8 cellular contexts compared by ENCODE assay signal in genomic region chr5:95620870-95621838, GRCh38. TPM values are rescaled to one million over a fixed set of nuclear protein-coding genes. Genes with fewer than 3 reads are reported as not detected.
A peak's percentile ranks its signal among the peaks of the same experiment; 100 is the strongest.
DNase-seq lines count a peak whose midpoint lies in the region; ATAC-seq and TF ChIP-seq lines count a peak whose summit lies in the region.

No MANE protein-coding gene starts in this region.

- no peak for TF ChIP-seq POLR2A in prostate gland (IDR thresholded peaks at IDR 0.05)

- peak; percentile 38 for ATAC-seq in HG02938 (IDR thresholded peaks at IDR 0.05; ENCODE audit: unreplicated experiment)
- ATAC-seq in Right ventricle myocardium superior (ENCODE audit: poor library complexity), result peak; percentile 74

- peak overlapping the region; percentile 39 to 50 for H3K4me3 ChIP-seq in prostate gland

- DNase-seq in NCI-H2196 (lab: John Stamatoyannopoulos, UW; ENCODE audit: unreplicated experiment) (peak; percentile 26), NCI-H2196 treated with DMSO at 0.1 percent for 48 hours (lab: John Stamatoyannopoulos, UW; ENCODE audit: unreplicated experiment) (no peak), NOMO-1 (lab: John Stamatoyannopoulos, UW; ENCODE audit: unreplicated experiment in 2 of 2) (peak; percentile 34 to 42), Right ventricle myocardium superior (peak; percentile 55), prostate gland (ENCODE audit: low spot score) (no peak), NK-92 (lab: John Stamatoyannopoulos, UW; ENCODE audit: unreplicated experiment) (no peak)
- peak; percentile 47 for DNase-seq in activated effector memory CD4-positive, alpha-beta T cell treated with Interleukin-2 at 50 U/mL for 16 hours

- H3K27me3 ChIP-seq in prostate gland (replicated peaks; ENCODE audit: insufficient read depth), result no peaks in the 10 kb centered on the region

- H3K4me1 ChIP-seq in prostate gland (replicated peaks), result no peaks in the 10 kb centered on the region

- peak overlapping the region; percentile 65 to 70 for H3K27ac ChIP-seq in prostate gland

- H3K36me3 ChIP-seq in prostate gland, result no peaks in the 10 kb centered on the region

- 6% methylated on average over 44 of the region's 92 CpGs for WGBS in prostate gland

- TF ChIP-seq CTCF in prostate gland (IDR thresholded peaks at IDR 0.05), result peak in 1 of 4 experiments; percentile 25

- H3K9me3 ChIP-seq in prostate gland, result no peaks in the 10 kb centered on the region

- intact Hi-C loops in Right ventricle myocardium superior (cut with DNase I) (no loop called here), prostate gland (cut with DNase I) (no loop called here)

RNA-seq across cellular contexts. Expression of gene GPR150, which starts 1.3 kb away (rescaled TPM):
- total RNA-seq in Right ventricle myocardium superior (not detected), prostate gland (1 to 10 TPM in 1 of 2 donors, under 1 TPM in 1; 0.51 to 3.0 TPM)

RNA-seq across cellular contexts. Expression of gene RFESD, which starts 25.4 kb away (rescaled TPM):
- total RNA-seq in Right ventricle myocardium superior (5.1 TPM), prostate gland (10 to 100 TPM in 1 of 2 donors, 1 to 10 TPM in 1; 4.0 to 14.8 TPM)

Comparison
In these comparisons a context has a peak if more than half of its experiments do, and no peak if none do; other contexts are left out.
1. DNase-seq: peak in NCI-H2196 (single experiment), NOMO-1 (2 of 2), activated effector memory CD4-positive, alpha-beta T cell treated with Interleukin-2 at 50 U/mL for 16 hours (single experiment) and Right ventricle myocardium superior (single experiment); none in NCI-H2196 treated with DMSO at 0.1 percent for 48 hours (single experiment), prostate gland (single experiment) and NK-92 (single experiment).